Comparison of ENCODE assay signal across 8 cellular contexts in the genomic region with DNA sequence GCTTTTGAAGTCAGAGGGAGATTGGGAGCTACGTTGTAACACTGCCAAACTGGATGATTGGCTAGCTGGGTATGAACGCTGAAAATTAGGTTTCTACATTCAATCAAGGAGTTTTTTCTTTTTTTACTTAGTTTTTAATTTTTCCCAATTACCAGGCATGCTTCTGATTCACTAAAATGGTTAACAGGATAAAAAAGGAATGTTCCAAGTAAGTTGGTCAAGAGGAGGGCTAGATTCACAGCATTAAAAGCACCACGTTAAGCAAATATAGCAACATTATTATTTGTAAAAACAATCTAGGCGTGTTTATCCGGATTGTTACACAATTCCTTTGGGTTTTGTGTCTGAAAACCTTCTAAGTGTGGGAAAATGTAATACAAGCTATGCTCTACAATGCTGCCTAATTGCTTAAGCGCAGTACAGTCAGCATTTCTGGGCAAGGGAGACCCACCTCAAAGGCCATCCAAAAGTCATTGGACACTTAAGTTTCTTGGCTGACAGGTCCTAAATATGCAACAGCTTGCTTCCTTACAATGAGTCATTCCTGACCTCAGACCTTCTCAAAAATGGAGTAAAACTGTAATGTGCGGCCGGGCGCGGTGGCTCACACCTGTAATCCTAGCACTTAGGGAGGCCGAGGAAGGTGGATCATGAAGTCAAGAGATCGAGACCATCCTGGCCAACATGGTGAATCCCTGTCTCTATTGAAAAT. TPM values are rescaled to one million over a fixed set of nuclear protein-coding genes. Genes with fewer than 3 reads are reported as not detected.
DNase-seq lines count a peak whose midpoint lies in the region; ATAC-seq and TF ChIP-seq lines count a peak whose summit lies in the region.

No MANE protein-coding gene starts in this region.

- TF ChIP-seq CTCF in neural crest cell (conservative IDR thresholded peaks at IDR 0.05), result no peak

- no peaks in the 10 kb centered on the region for H3K9me3 Mint-ChIP-seq in activated CD4-positive, alpha-beta T cell treated with anti-CD3 and anti-CD28 coated beads for 36 hours (ENCODE audit: low read depth)
- H3K9me3 Mint-ChIP-seq in neural crest cell, result no peaks in the 10 kb centered on the region

- peaks cover 54% of the 10 kb centered on the region for H3K36me3 Mint-ChIP-seq in activated CD4-positive, alpha-beta T cell treated with anti-CD3 and anti-CD28 coated beads for 36 hours (ENCODE audit: low read depth)
- peaks cover 38% of the 10 kb centered on the region for H3K36me3 Mint-ChIP-seq in neural crest cell (ENCODE audit: low read depth)

- peak overlapping the region; percentile 98 for H3K4me3 Mint-ChIP-seq in activated CD4-positive, alpha-beta T cell treated with anti-CD3 and anti-CD28 coated beads for 36 hours
- H3K4me3 Mint-ChIP-seq in neural crest cell, result peak overlapping the region; percentile 93

- ATAC-seq in activated CD4-positive, alpha-beta T cell treated with anti-CD3 and anti-CD28 coated beads for 36 hours, result no peak

- H3K27me3 Mint-ChIP-seq in activated CD4-positive, alpha-beta T cell treated with anti-CD3 and anti-CD28 coated beads for 36 hours, result no peaks in the 10 kb centered on the region
- H3K27me3 Mint-ChIP-seq in neural crest cell (ENCODE audit: low read depth), result peaks cover 4% of the 10 kb centered on the region

- TF ChIP-seq POLR2A in erythroblast (IDR thresholded peaks at IDR 0.05; ENCODE audit: low read length), result no peak

- DNase-seq in activated CD4-positive, alpha-beta T cell treated with anti-CD3 and anti-CD28 coated beads for 36 hours, result peak; percentile 64
- DNase-seq in activated CD4-positive, alpha-beta T cell treated with anti-CD3 and anti-CD28 coated beads for 1 hour, result no peak
- DNase-seq in activated CD4-positive, alpha-beta T cell treated with anti-CD3 and anti-CD28 coated beads for 48 hours, result peak; percentile 63
- DNase-seq in erythroblast (lab: John Stamatoyannopoulos, UW), result peak; percentile 59 to 74
- no peak for DNase-seq in neural crest cell (ENCODE audit: low read depth, low spot score)
- no peak for DNase-seq in GM19238 (ENCODE audit: insufficient read length, low spot score)
- DNase-seq in NCI-H2196 (lab: John Stamatoyannopoulos, UW; ENCODE audit: unreplicated experiment), result no peak
- no peak for DNase-seq in T-helper 9 cell

- CTCF ChIA-PET in activated CD4-positive, alpha-beta T cell treated with anti-CD3 and anti-CD28 coated beads for 36 hours (lab: Charles Lee), result interaction anchor here (0.7 to 5.1 kb wide), 4 partner anchors 9 to 102 kb away, joined by 3 to 45 read pairs (median 9); a partner anchor contains a TSS

- intact Hi-C loops in activated CD4-positive, alpha-beta T cell treated with anti-CD3 and anti-CD28 coated beads for 36 hours (cut with DNase I, micrococcal nuclease), result loop anchor here (2.0 to 10.0 kb wide), 9 partner anchors 31 to 1595 kb away; a partner anchor contains a TSS

- peak overlapping the region; percentile 99 for H3K27ac Mint-ChIP-seq in activated CD4-positive, alpha-beta T cell treated with anti-CD3 and anti-CD28 coated beads for 36 hours
- peak overlapping the region; percentile 92 for H3K27ac Mint-ChIP-seq in neural crest cell (ENCODE audit: unreplicated experiment)

- peaks cover 44% of the 10 kb centered on the region for H3K4me1 Mint-ChIP-seq in activated CD4-positive, alpha-beta T cell treated with anti-CD3 and anti-CD28 coated beads for 36 hours
- peaks cover 52% of the 10 kb centered on the region for H3K4me1 Mint-ChIP-seq in neural crest cell

- POLR2A ChIA-PET in activated CD4-positive, alpha-beta T cell treated with anti-CD3 and anti-CD28 coated beads for 36 hours (lab: Charles Lee), result interaction anchor here (0.7 to 7.1 kb wide), 8 partner anchors 12 to 193 kb away, joined by 5 to 281 read pairs (median 36); a partner anchor contains a TSS

RNA-seq across cellular contexts. Expression of a gene that starts 1.2 kb away (rescaled TPM):
- 1,000 to 10,000 TPM; 3,424 to 4,221 TPM for total RNA-seq in activated CD4-positive, alpha-beta T cell treated with anti-CD3 and anti-CD28 coated beads for 36 hours
- 2,997 and 3,023 TPM in 2 replicates for total RNA-seq in neural crest cell

RNA-seq across cellular contexts. Expression of a gene that starts 5.2 kb away (rescaled TPM):
- 100 to 1,000 TPM; 125 to 139 TPM for total RNA-seq in activated CD4-positive, alpha-beta T cell treated with anti-CD3 and anti-CD28 coated beads for 36 hours
- total RNA-seq in neural crest cell, result 108 and 114 TPM in 2 replicates

Comparison
In these comparisons a context has a peak if more than half of its experiments do, and no peak if none do; other contexts are left out.
1. DNase-seq: peak in activated CD4-positive, alpha-beta T cell treated with anti-CD3 and anti-CD28 coated beads for 36 hours (single experiment), activated CD4-positive, alpha-beta T cell treated with anti-CD3 and anti-CD28 coated beads for 48 hours (single experiment) and erythroblast (2 of 2); none in activated CD4-positive, alpha-beta T cell treated with anti-CD3 and anti-CD28 coated beads for 1 hour (single experiment), neural crest cell (single experiment), GM19238 (single experiment), NCI-H2196 (single experiment) and T-helper 9 cell (single experiment).